In the genomic region with DNA sequence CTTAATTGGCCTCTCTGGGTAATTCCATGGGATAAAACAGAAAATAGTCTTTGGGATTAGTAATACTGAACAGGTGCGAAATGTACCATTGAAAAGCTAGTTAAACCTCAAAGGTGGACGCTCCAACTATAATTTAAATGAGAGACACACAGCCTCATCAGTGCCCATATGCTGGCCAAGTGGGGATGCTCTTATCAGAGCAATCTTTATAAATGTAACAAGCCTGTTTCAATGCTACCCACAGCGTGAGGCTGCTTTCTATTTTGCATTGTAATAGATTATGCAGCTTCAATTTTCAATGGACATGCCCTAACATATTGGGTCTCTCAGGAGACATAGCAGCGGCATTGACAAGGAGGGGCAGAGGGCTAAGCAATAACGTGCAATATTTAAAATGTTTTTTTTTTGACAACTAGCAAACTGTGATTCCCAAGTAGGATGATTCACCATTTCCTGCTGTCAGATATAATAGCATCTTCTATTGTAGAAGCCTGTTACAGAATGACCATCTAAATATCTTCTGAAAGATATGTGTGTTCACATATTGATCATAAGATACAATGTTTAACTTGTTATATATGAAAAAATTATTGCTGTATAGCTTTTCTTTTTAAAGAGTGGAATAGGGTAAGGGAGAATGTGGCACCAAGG, we compare ENCODE assay signal across 1 cellular context.
TF ChIP-seq lines count a peak whose summit lies in the region.

No MANE protein-coding gene starts in this region.

TF ChIP-seq in IMR-90, 13 proteins besides CTCF, POLR2A, EP300 and RAD21 (continued from another document):
- TF ChIP-seq NFE2L2 (IDR thresholded peaks at IDR 0.05; ENCODE audit: low read depth, low read length) (no peak), BHLHE40 (IDR thresholded peaks at IDR 0.05; ENCODE audit: low read depth, low read length) (no peak), RCOR1 (IDR thresholded peaks at IDR 0.05; ENCODE audit: insufficient replicate concordance, low read length) (no peak), SMC3 (IDR thresholded peaks at IDR 0.05; ENCODE audit: low read depth, low read length) (no peak), MAZ (IDR thresholded peaks at IDR 0.05; ENCODE audit: borderline replicate concordance, low read depth, low read length) (no peak)
- TF ChIP-seq, protein P1, sequence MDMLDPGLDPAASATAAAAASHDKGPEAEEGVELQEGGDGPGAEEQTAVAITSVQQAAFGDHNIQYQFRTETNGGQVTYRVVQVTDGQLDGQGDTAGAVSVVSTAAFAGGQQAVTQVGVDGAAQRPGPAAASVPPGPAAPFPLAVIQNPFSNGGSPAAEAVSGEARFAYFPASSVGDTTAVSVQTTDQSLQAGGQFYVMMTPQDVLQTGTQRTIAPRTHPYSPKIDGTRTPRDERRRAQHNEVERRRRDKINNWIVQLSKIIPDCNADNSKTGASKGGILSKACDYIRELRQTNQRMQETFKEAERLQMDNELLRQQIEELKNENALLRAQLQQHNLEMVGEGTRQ (IDR thresholded peaks at IDR 0.05; ENCODE audit: low read depth, low read length) = no peak
- TF ChIP-seq, protein P2, sequence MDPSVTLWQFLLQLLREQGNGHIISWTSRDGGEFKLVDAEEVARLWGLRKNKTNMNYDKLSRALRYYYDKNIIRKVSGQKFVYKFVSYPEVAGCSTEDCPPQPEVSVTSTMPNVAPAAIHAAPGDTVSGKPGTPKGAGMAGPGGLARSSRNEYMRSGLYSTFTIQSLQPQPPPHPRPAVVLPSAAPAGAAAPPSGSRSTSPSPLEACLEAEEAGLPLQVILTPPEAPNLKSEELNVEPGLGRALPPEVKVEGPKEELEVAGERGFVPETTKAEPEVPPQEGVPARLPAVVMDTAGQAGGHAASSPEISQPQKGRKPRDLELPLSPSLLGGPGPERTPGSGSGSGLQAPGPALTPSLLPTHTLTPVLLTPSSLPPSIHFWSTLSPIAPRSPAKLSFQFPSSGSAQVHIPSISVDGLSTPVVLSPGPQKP (IDR thresholded peaks at IDR 0.05; ENCODE audit: borderline replicate concordance, low read depth, low read length) = no peak
